ENCODE assay signal across 8 cellular contexts in genomic region chr12:121802485-121802842, GRCh38. TPM values are rescaled to one million over a fixed set of nuclear protein-coding genes. Genes with fewer than 3 reads are reported as not detected.
A peak's percentile ranks its signal among the peaks of the same experiment; 100 is the strongest.
DNase-seq lines count a peak whose midpoint lies in the region; ATAC-seq, FAIRE-seq and TF ChIP-seq lines count a peak whose summit lies in the region.

No MANE protein-coding gene starts in this region.

- no peak for ATAC-seq in activated CD4-positive, CD25-positive, alpha-beta regulatory T cell treated with anti-CD3 and anti-CD28 coated beads, Interleukin-2, amount 50 U/mL, for 24 hours

- H3K27ac ChIP-seq in adrenal gland = peak overlapping the region; percentile 97 to 100 (median 100)
- peak overlapping the region; percentile 99 to 100 for H3K27ac ChIP-seq in liver (ENCODE audit: low read depth in 1 of 2, low read length in 2 of 2)
- H3K27ac ChIP-seq in tibial artery = peak overlapping the region; percentile 100

- H3K36me3 ChIP-seq in adrenal gland (replicated peaks in 1 of 2) = peaks cover 0 to 5% of the 10 kb centered on the region in 2 donors
- peaks cover 0 to 2% (median 0%) of the 10 kb centered on the region in 4 donors for H3K36me3 ChIP-seq in liver (ENCODE audit: control insufficient read depth in 4 of 4, insufficient read depth in 3 of 4, low read depth in 1 of 4, low read length in 3 of 4)
- peaks cover 0 to 6% (median 3%) of the 10 kb centered on the region in 3 donors for H3K36me3 ChIP-seq in tibial artery

- no peaks in the 10 kb centered on the region for H3K27me3 Mint-ChIP-seq in activated T-cell treated with anti-CD3 and anti-CD28 coated beads, Interleukin-2, amount 50 U/mL, for 24 hours

- peak overlapping the region; percentile 83 to 99 for H3K9ac ChIP-seq in liver (ENCODE audit: low read depth in 1 of 2, low read length in 2 of 2)

- TF ChIP-seq CTCF in adrenal gland (IDR thresholded peaks at IDR 0.05) = no peak
- no peak for TF ChIP-seq CTCF in liver (IDR thresholded peaks at IDR 0.05; ENCODE audit: low read depth, low read length, missing input control)
- no peak for TF ChIP-seq CTCF in tibial artery (IDR thresholded peaks at IDR 0.05)
- TF ChIP-seq CTCF in D721Med (IDR thresholded peaks at IDR 0.05; ENCODE audit: insufficient read depth, missing control alignments) = no peak
- no peak for TF ChIP-seq CTCF in GM10248 (IDR thresholded peaks at IDR 0.05; ENCODE audit: control extremely low read depth, extremely low read depth, low read depth, missing control alignments)

- H3K4me1 ChIP-seq in adrenal gland (replicated peaks in 1 of 2) (peaks cover 46 to 59% of the 10 kb centered on the region in 2 donors), liver (ENCODE audit: control insufficient read depth in 4 of 4, insufficient read depth in 4 of 4, low read length in 3 of 4) (peaks cover 2 to 47% (median 34%) of the 10 kb centered on the region in 4 donors), tibial artery (peaks cover 0 to 43% (median 38%) of the 10 kb centered on the region in 4 donors)

- no peaks in the 10 kb centered on the region for H3K27me3 ChIP-seq in adrenal gland
- no peaks in the 10 kb centered on the region for H3K27me3 ChIP-seq in liver (ENCODE audit: control insufficient read depth in 4 of 4, insufficient read depth in 4 of 4, low read length in 3 of 4)
- H3K27me3 ChIP-seq in tibial artery = no peaks in the 10 kb centered on the region

- FAIRE-seq in D721Med (lab: Jason Lieb, UNC) = no peak

- no peak for TF ChIP-seq POLR2A in adrenal gland (IDR thresholded peaks at IDR 0.05)

- no peak for TF ChIP-seq RAD21 in liver (IDR thresholded peaks at IDR 0.05)

- H3K9me3 ChIP-seq in adrenal gland (replicated peaks in 1 of 3) (no peaks in the 10 kb centered on the region), liver (ENCODE audit: control insufficient read depth in 4 of 4, low read length in 3 of 4) (no peaks in the 10 kb centered on the region), tibial artery (no peaks in the 10 kb centered on the region)

- peaks cover 45% of the 10 kb centered on the region for H3K4me1 Mint-ChIP-seq in activated T-cell treated with anti-CD3 and anti-CD28 coated beads, Interleukin-2, amount 50 U/mL, for 24 hours (ENCODE audit: low read depth)

- no peak for DNase-seq in activated T-cell treated with anti-CD3 and anti-CD28 coated beads, Interleukin-2, amount 50 U/mL, for 24 hours
- no peak for DNase-seq in activated T-cell treated with anti-CD3 and anti-CD28 coated beads, Interleukin-2, amount 50 U/mL, for 1 hour
- DNase-seq in adrenal gland (no peak), tibial artery (no peak), D721Med (ENCODE audit: insufficient read length, low spot score) (no peak), GM10248 (ENCODE audit: extremely low spot score) (no peak)

- H3K36me3 Mint-ChIP-seq in activated T-cell treated with anti-CD3 and anti-CD28 coated beads, Interleukin-2, amount 50 U/mL, for 24 hours (ENCODE audit: low read depth) = peaks cover 67% of the 10 kb centered on the region

- no peaks in the 10 kb centered on the region for H3K9me3 Mint-ChIP-seq in activated T-cell treated with anti-CD3 and anti-CD28 coated beads, Interleukin-2, amount 50 U/mL, for 24 hours

- H3K4me3 ChIP-seq in adrenal gland (peak overlapping the region in 3 of 4 donors; percentile 28 to 92 (median 35)), liver (ENCODE audit: low read depth in 1 of 3, low read length in 3 of 3) (peak overlapping the region; percentile 66 to 93 (median 76)), tibial artery (peak overlapping the region; percentile 90 to 91)

- 0 to 3% (median 2%) methylated on average over 1 of the region's 1 CpG for WGBS in adrenal gland, 4 donors
- 0% methylated on average over 1 of the region's 1 CpG for WGBS in liver

- peak overlapping the region; percentile 94 for H3K4me3 Mint-ChIP-seq in activated T-cell treated with anti-CD3 and anti-CD28 coated beads, Interleukin-2, amount 50 U/mL, for 24 hours

- intact Hi-C loops in adrenal gland (cut with DNase I) (no loop called here), tibial artery (cut with DNase I; ENCODE audit: low total_unique reads) (no loop called here)

- POLR2A ChIA-PET in GM10248 (lab: Yijun Ruan, JAX) = interaction anchor here (0.7 to 2.5 kb wide), 3 partner anchors 8 to 9 kb away, joined by 3 to 14 read pairs (median 4); no protein-coding TSS in a partner anchor

- peak overlapping the region; percentile 99 for H3K27ac Mint-ChIP-seq in activated T-cell treated with anti-CD3 and anti-CD28 coated beads, Interleukin-2, amount 50 U/mL, for 24 hours

- CTCF ChIA-PET in GM10248 (lab: Yijun Ruan, JAX) = interaction anchor here (4.4 to 14.7 kb wide), 3 partner anchors 8 to 25 kb away, joined by 55 to 565 read pairs (median 533); partner anchors contain the start of gene RHOF

TF ChIP-seq in liver, 16 proteins besides CTCF, POLR2A, EP300 and RAD21:
- peak; percentile 25 for TF ChIP-seq FOXA2 (IDR thresholded peaks at IDR 0.05)
- no peak for TF ChIP-seq NR2F2 (IDR thresholded peaks at IDR 0.05)
- no peak for TF ChIP-seq ATF3 (IDR thresholded peaks at IDR 0.05)

RNA-seq across cellular contexts. Expression of gene SETD1B, which starts 1.3 kb away (rescaled TPM):
- total RNA-seq in adrenal gland = 10 to 100 TPM in 7 of 8 donors, 1 to 10 TPM in 1; 5.3 to 25.9 (median 13.6) TPM
- 10 to 100 TPM in 1 of 3 donors, 1 to 10 TPM in 2; 5.0 to 27.3 (median 9.0) TPM for polyA plus RNA-seq in adrenal gland
- total RNA-seq in liver = 1 to 10 TPM; 4.3 to 7.9 TPM
- polyA plus RNA-seq in liver = 1 to 10 TPM; 1.8 to 5.8 TPM

RNA-seq across cellular contexts. Expression of gene RHOF, which starts 9.0 kb away (rescaled TPM):
- total RNA-seq in adrenal gland = 10 to 100 TPM in 7 of 8 donors, 1 to 10 TPM in 1; 7.7 to 49.5 (median 24.9) TPM
- 10 to 100 TPM in 1 of 3 donors, 1 to 10 TPM in 2; 4.1 to 14.5 (median 9.3) TPM for polyA plus RNA-seq in adrenal gland
- total RNA-seq in liver = 1 to 10 TPM; 5.9 to 7.0 TPM
- polyA plus RNA-seq in liver = 1 to 10 TPM in 1 of 2 donors, under 1 TPM in 1; 0.97 to 1.1 TPM

RNA-seq across cellular contexts. Expression of gene HPD, which starts 56.2 kb away (rescaled TPM):
- total RNA-seq in adrenal gland = 10 to 100 TPM in 2 of 8 donors, 1 to 10 TPM in 6; 1.6 to 13.0 (median 4.1) TPM
- 1 to 10 TPM; 3.4 to 7.9 (median 4.4) TPM for polyA plus RNA-seq in adrenal gland
- 100 to 1,000 TPM in 1 of 2 donors, 10 to 100 TPM in 1; 31.3 to 620 TPM for total RNA-seq in liver
- polyA plus RNA-seq in liver = 100 to 1,000 TPM; 397 to 812 TPM

Comparison
In these comparisons a context has a peak if more than half of its experiments do, and no peak if none do; other contexts are left out.
1. H3K4me3 ChIP-seq: peak in every context shown above with its lines; median percentile 90 in tibial artery; 76 in liver; 35 in adrenal gland.